In genomic region chr17:51164911-51165679, GRCh38 we compare ENCODE assay signal across 8 cellular contexts. TPM values are rescaled to one million over a fixed set of nuclear protein-coding genes. Genes with fewer than 3 reads are reported as not detected.
DNase-seq lines count a peak whose midpoint lies in the region; ATAC-seq, FAIRE-seq and TF ChIP-seq lines count a peak whose summit lies in the region.

No MANE protein-coding gene starts in this region.

- DNase-seq in A549 (ENCODE audit: low read depth in 1 of 2, low spot score in 1 of 2) (peak in 1 of 2 experiments; percentile 28), NOMO-1 treated with DMSO at 0.1 percent for 48 hours (lab: John Stamatoyannopoulos, UW; ENCODE audit: unreplicated experiment) (no peak)
- DNase-seq in activated CD8-positive, alpha-beta memory T cell treated with anti-CD3 and anti-CD28 coated beads, Interleukin-2, amount 10 ng/mL, durations not matched to agents 7 days and 5 days, result no peak

- ATAC-seq in A549 (peak; percentile 11 to 18), GM21423 (IDR thresholded peaks at IDR 0.05; ENCODE audit: unreplicated experiment) (no peak), HG03460 (IDR thresholded peaks at IDR 0.05; ENCODE audit: unreplicated experiment) (no peak)
- no peak for ATAC-seq in activated CD8-positive, alpha-beta memory T cell treated with anti-CD3 and anti-CD28 coated beads, Interleukin-2, amount 10 ng/mL, durations not matched to agents 7 days and 5 days

- H3K27me3 ChIP-seq in iPS-18a (ENCODE audit: control insufficient read depth, insufficient read depth, low read length), result no peaks in the 10 kb centered on the region

- peaks cover 49% of the 10 kb centered on the region for H3K36me3 Mint-ChIP-seq in activated CD8-positive, alpha-beta memory T cell treated with anti-CD3 and anti-CD28 coated beads, Interleukin-2, amount 10 ng/mL, durations not matched to agents 7 days and 5 days
- H3K36me3 Mint-ChIP-seq in stimulated activated naive CD8-positive, alpha-beta T cell treated with anti-CD3 and anti-CD28 coated beads, Interleukin-15, Interleukin-2, amounts not matched to agents 100 ng/mL and 50 ng/mL, for 24 hours (ENCODE audit: low read depth), result peaks cover 64% of the 10 kb centered on the region

- H3K27ac Mint-ChIP-seq in activated CD8-positive, alpha-beta memory T cell treated with anti-CD3 and anti-CD28 coated beads, Interleukin-2, amount 10 ng/mL, durations not matched to agents 7 days and 5 days, result peak overlapping the region; percentile 99
- peak overlapping the region; percentile 95 for H3K27ac Mint-ChIP-seq in stimulated activated naive CD8-positive, alpha-beta T cell treated with anti-CD3 and anti-CD28 coated beads, Interleukin-15, Interleukin-2, amounts not matched to agents 100 ng/mL and 50 ng/mL, for 24 hours

- H3K4me3 Mint-ChIP-seq in activated CD8-positive, alpha-beta memory T cell treated with anti-CD3 and anti-CD28 coated beads, Interleukin-2, amount 10 ng/mL, durations not matched to agents 7 days and 5 days, result peak overlapping the region; percentile 97
- peak overlapping the region; percentile 84 for H3K4me3 Mint-ChIP-seq in stimulated activated naive CD8-positive, alpha-beta T cell treated with anti-CD3 and anti-CD28 coated beads, Interleukin-15, Interleukin-2, amounts not matched to agents 100 ng/mL and 50 ng/mL, for 24 hours

- H3K4me1 Mint-ChIP-seq in activated CD8-positive, alpha-beta memory T cell treated with anti-CD3 and anti-CD28 coated beads, Interleukin-2, amount 10 ng/mL, durations not matched to agents 7 days and 5 days, result peaks cover 37% of the 10 kb centered on the region
- peaks cover 41% of the 10 kb centered on the region for H3K4me1 Mint-ChIP-seq in stimulated activated naive CD8-positive, alpha-beta T cell treated with anti-CD3 and anti-CD28 coated beads, Interleukin-15, Interleukin-2, amounts not matched to agents 100 ng/mL and 50 ng/mL, for 24 hours (ENCODE audit: low read depth)

- no peak for TF ChIP-seq EP300 in A549 (IDR thresholded peaks at IDR 0.05)

- H3K9me3 Mint-ChIP-seq in activated CD8-positive, alpha-beta memory T cell treated with anti-CD3 and anti-CD28 coated beads, Interleukin-2, amount 10 ng/mL, durations not matched to agents 7 days and 5 days (ENCODE audit: low read depth), result no peaks in the 10 kb centered on the region
- H3K9me3 Mint-ChIP-seq in stimulated activated naive CD8-positive, alpha-beta T cell treated with anti-CD3 and anti-CD28 coated beads, Interleukin-15, Interleukin-2, amounts not matched to agents 100 ng/mL and 50 ng/mL, for 24 hours, result no peaks in the 10 kb centered on the region

- TF ChIP-seq CTCF in A549 (IDR thresholded peaks at IDR 0.05), result no peak
- TF ChIP-seq CTCF in HEK293 (tag by site-specific recombination; IDR thresholded peaks at IDR 0.05), result no peak

- peak overlapping the region; percentile 88 for H3K4me3 ChIP-seq in A549
- H3K4me3 ChIP-seq in HEK293 (ENCODE audit: low read depth, low read length), result peak overlapping the region; percentile 88
- peak overlapping the region; percentile 75 for H3K4me3 ChIP-seq in iPS-18a (ENCODE audit: low read length)

- peaks cover 21% of the 10 kb centered on the region for H3K4me1 ChIP-seq in A549
- 0 out of 2 replicates have a peak, but pooled peaks cover 5% of the 10 kb centered on the region for H3K4me1 ChIP-seq in HEK293 (ENCODE audit: control insufficient read depth, insufficient read depth, low read length)
- no peaks in the 10 kb centered on the region for H3K4me1 ChIP-seq in iPS-18a (ENCODE audit: control insufficient read depth, low read depth, low read length)

- H3K4me2 ChIP-seq in A549, result peak overlapping the region; percentile 66

- CTCF ChIA-PET in A549 (lab: Yijun Ruan, JAX) (interaction anchor here (0.6 to 5.1 kb wide), 12 partner anchors 9 to 382 kb away, joined by 3 to 51 read pairs (median 4); partner anchors contain the start of genes NME1 and SPAG9), HEK293 (lab: Yijun Ruan, JAX) (interaction anchor here (0.5 to 2.0 kb wide), 4 partner anchors 9 to 382 kb away, joined by 4 to 10 read pairs (median 6); partner anchors contain the start of gene NME1)
- CTCF ChIA-PET in activated CD8-positive, alpha-beta memory T cell treated with anti-CD3 and anti-CD28 coated beads, Interleukin-2, amount 10 ng/mL, durations not matched to agents 7 days and 5 days (lab: Charles Lee), result interaction anchor here (0.5 to 2.7 kb wide), 4 partner anchors 10 to 52 kb away, joined by 3 to 15 read pairs (median 8); partner anchors contain the start of gene NME1

- H3K9me3 ChIP-seq in A549 (no peaks in the 10 kb centered on the region), HEK293 (ENCODE audit: control insufficient read depth, insufficient read depth, low read depth, low read length) (no peaks in the 10 kb centered on the region), iPS-18a (ENCODE audit: control insufficient read depth, low read depth, low read length) (no peaks in the 10 kb centered on the region)

- POLR2A ChIA-PET in A549 (lab: Yijun Ruan, JAX), result interaction anchor here (0.6 to 2.0 kb wide), 9 partner anchors 10 to 317 kb away, joined by 3 to 10 read pairs (median 7); partner anchors contain the start of genes NME1 and SPAG9
- POLR2A ChIA-PET in HEK293 (lab: Yijun Ruan, JAX), result interaction anchor here (1.0 to 3.0 kb wide), 3 partner anchors 11 to 298 kb away, joined by 4 to 36 read pairs (median 4); partner anchors contain the start of genes NME1 and TOB1

- H3K9ac ChIP-seq in iPS-18a (ENCODE audit: low read length), result no peak overlapping the region

- no peak for TF ChIP-seq RAD21 in A549 (conservative IDR thresholded peaks at IDR 0.05 in 1 of 2, IDR thresholded peaks at IDR 0.05 in 1 of 2)

- TF ChIP-seq POLR2A in A549 (IDR thresholded peaks at IDR 0.05; ENCODE audit: low read length), result no peak

- H3K27me3 Mint-ChIP-seq in activated CD8-positive, alpha-beta memory T cell treated with anti-CD3 and anti-CD28 coated beads, Interleukin-2, amount 10 ng/mL, durations not matched to agents 7 days and 5 days, result no peaks in the 10 kb centered on the region
- no peaks in the 10 kb centered on the region for H3K27me3 Mint-ChIP-seq in stimulated activated naive CD8-positive, alpha-beta T cell treated with anti-CD3 and anti-CD28 coated beads, Interleukin-15, Interleukin-2, amounts not matched to agents 100 ng/mL and 50 ng/mL, for 24 hours

- FAIRE-seq in A549 (lab: Jason Lieb, UNC), result no peak

- H3K27ac ChIP-seq in A549 (peak overlapping the region; percentile 94), HEK293 (ENCODE audit: extremely low read depth, low read depth, low read length) (no peak overlapping the region; the same call in 1 of the 2 replicates), iPS-18a (ENCODE audit: low read length) (no peak overlapping the region)

- H3K36me3 ChIP-seq in HEK293 (ENCODE audit: control insufficient read depth in 2 of 2, insufficient read depth in 1 of 2, low read length in 2 of 2) (peaks cover 61 to 64% of the 10 kb centered on the region in 2 experiments), iPS-18a (ENCODE audit: control insufficient read depth, low read depth, low read length) (peaks cover 55% of the 10 kb centered on the region)

- 83% methylated on average over 16 of the region's 16 CpGs for WGBS in A549 (ENCODE audit: missing lambda C conversion rate)

TF ChIP-seq in A549, 52 proteins besides CTCF, POLR2A, EP300 and RAD21:
- TF ChIP-seq KDM1A (IDR thresholded peaks at IDR 0.05; ENCODE audit: low read depth) (no peak), JUNB (IDR thresholded peaks at IDR 0.05) (no peak), JUN (IDR thresholded peaks at IDR 0.05) (no peak), NFE2L2 (conservative IDR thresholded peaks at IDR 0.05; ENCODE audit: low read length) (no peak), ZNF302 (CRISPR knock-in tag; IDR thresholded peaks at IDR 0.05) (no peak), CHD2 (IDR thresholded peaks at IDR 0.05; ENCODE audit: low read length, partially characterized antibody) (no peak), POLR2AphosphoS2 (conservative IDR thresholded peaks at IDR 0.05; ENCODE audit: low read length) (no peak; the same call in 1 of the 2 replicates)
TF ChIP-seq in A549: peak in this region for 0.

TF ChIP-seq in HEK293, 187 proteins besides CTCF, POLR2A, EP300 and RAD21 (continues in another document):
- TF ChIP-seq GLIS1 (tag by site-specific recombination; IDR thresholded peaks at IDR 0.05), result no peak
- no peak for TF ChIP-seq ZNF114 (tag by site-specific recombination; IDR thresholded peaks at IDR 0.05)
- TF ChIP-seq SCRT2 (tag by site-specific recombination; IDR thresholded peaks at IDR 0.05), result peak; percentile 72; the same call in 1 of the 2 replicates
- no peak for TF ChIP-seq ZNF146 (tag by site-specific recombination; IDR thresholded peaks at IDR 0.05)
- TF ChIP-seq ZNF423 (tag by site-specific recombination; IDR thresholded peaks at IDR 0.05), result no peak
- TF ChIP-seq ZIC2 (tag by site-specific recombination; IDR thresholded peaks at IDR 0.05), result peak; percentile 6; the same call in 1 of the 2 replicates
- no peak for TF ChIP-seq ZNF76 (tag by site-specific recombination; IDR thresholded peaks at IDR 0.05; ENCODE audit: borderline replicate concordance, low read depth)
- no peak for TF ChIP-seq ZNF791 (tag by site-specific recombination; IDR thresholded peaks at IDR 0.05)

RNA-seq across cellular contexts. Expression of gene NME2, which starts 1.1 kb away (rescaled TPM):
- polyA plus RNA-seq in A549 (2011; rRNA removed) (1,425 and 1,432 TPM in 2 replicates), A549 (2017; fragmentation: RNase III; extraction: RNeasy Plus Mini Kit Qiagen cat#74134 plus additional on column Dnase treatment) (1,828 to 1,901 TPM (median 1,862 TPM) in 3 replicates)
- polyA plus RNA-seq in A549 (2012; cell fraction: cytosol; rRNA removed), result 2,246 and 2,361 TPM in 2 replicates
- 927 and 1,022 TPM in 2 replicates for polyA plus RNA-seq in A549 (2012; cell fraction: nucleus; rRNA removed)
- 213 and 275 TPM in 2 replicates for polyA minus RNA-seq in A549 (2011; rRNA and poly(A)+ RNA removed)
- total RNA-seq in activated CD8-positive, alpha-beta memory T cell treated with anti-CD3 and anti-CD28 coated beads, Interleukin-2, amount 10 ng/mL, durations not matched to agents 7 days and 5 days, result 100 to 1,000 TPM; 470 to 555 TPM

RNA-seq across cellular contexts. Expression of gene NME1, which starts 11.7 kb away (rescaled TPM):
- polyA plus RNA-seq in A549 (2011; rRNA removed) (639 and 782 TPM in 2 replicates), A549 (2017; fragmentation: RNase III; extraction: RNeasy Plus Mini Kit Qiagen cat#74134 plus additional on column Dnase treatment) (527 to 621 TPM (median 542 TPM) in 3 replicates)
- 863 and 1,135 TPM in 2 replicates for polyA plus RNA-seq in A549 (2012; cell fraction: cytosol; rRNA removed)
- 426 and 549 TPM in 2 replicates for polyA plus RNA-seq in A549 (2012; cell fraction: nucleus; rRNA removed)
- polyA minus RNA-seq in A549 (2011; rRNA and poly(A)+ RNA removed), result 127 and 140 TPM in 2 replicates
- total RNA-seq in activated CD8-positive, alpha-beta memory T cell treated with anti-CD3 and anti-CD28 coated beads, Interleukin-2, amount 10 ng/mL, durations not matched to agents 7 days and 5 days, result 100 to 1,000 TPM; 143 to 248 TPM

RNA-seq across cellular contexts. Expression of gene SPAG9, which starts 44.4 kb away (rescaled TPM):
- 69.6 and 71.1 TPM in 2 replicates for polyA plus RNA-seq in A549 (2011; rRNA removed)
- polyA plus RNA-seq in A549 (2012; cell fraction: cytosol; rRNA removed), result 18.5 and 19.6 TPM in 2 replicates
- polyA plus RNA-seq in A549 (2012; cell fraction: nucleus; rRNA removed), result 24.3 and 37.8 TPM in 2 replicates
- polyA plus RNA-seq in A549 (2017; fragmentation: RNase III; extraction: RNeasy Plus Mini Kit Qiagen cat#74134 plus additional on column Dnase treatment), result 60.5 to 72.2 TPM (median 69.0 TPM) in 3 replicates
- 90.7 and 94.9 TPM in 2 replicates for polyA minus RNA-seq in A549 (2011; rRNA and poly(A)+ RNA removed)
- 10 to 100 TPM; 49.0 to 53.8 TPM for total RNA-seq in activated CD8-positive, alpha-beta memory T cell treated with anti-CD3 and anti-CD28 coated beads, Interleukin-2, amount 10 ng/mL, durations not matched to agents 7 days and 5 days

Comparison
In these comparisons a context has a peak if more than half of its experiments do, and no peak if none do; other contexts are left out.
1. ATAC-seq: peak in A549 (2 of 2); none in activated CD8-positive, alpha-beta memory T cell treated with anti-CD3 and anti-CD28 coated beads, Interleukin-2, amount 10 ng/mL, durations not matched to agents 7 days and 5 days (single experiment), GM21423 (single experiment) and HG03460 (single experiment).
2. H3K27ac ChIP-seq: peak in A549 (2 of 2); none in HEK293 (single experiment) and iPS-18a (single experiment).
3. Peak in every context shown above with its lines, with median percentiles within 50 percentile points of each other: H3K4me3 ChIP-seq.